In the genomic region with DNA sequence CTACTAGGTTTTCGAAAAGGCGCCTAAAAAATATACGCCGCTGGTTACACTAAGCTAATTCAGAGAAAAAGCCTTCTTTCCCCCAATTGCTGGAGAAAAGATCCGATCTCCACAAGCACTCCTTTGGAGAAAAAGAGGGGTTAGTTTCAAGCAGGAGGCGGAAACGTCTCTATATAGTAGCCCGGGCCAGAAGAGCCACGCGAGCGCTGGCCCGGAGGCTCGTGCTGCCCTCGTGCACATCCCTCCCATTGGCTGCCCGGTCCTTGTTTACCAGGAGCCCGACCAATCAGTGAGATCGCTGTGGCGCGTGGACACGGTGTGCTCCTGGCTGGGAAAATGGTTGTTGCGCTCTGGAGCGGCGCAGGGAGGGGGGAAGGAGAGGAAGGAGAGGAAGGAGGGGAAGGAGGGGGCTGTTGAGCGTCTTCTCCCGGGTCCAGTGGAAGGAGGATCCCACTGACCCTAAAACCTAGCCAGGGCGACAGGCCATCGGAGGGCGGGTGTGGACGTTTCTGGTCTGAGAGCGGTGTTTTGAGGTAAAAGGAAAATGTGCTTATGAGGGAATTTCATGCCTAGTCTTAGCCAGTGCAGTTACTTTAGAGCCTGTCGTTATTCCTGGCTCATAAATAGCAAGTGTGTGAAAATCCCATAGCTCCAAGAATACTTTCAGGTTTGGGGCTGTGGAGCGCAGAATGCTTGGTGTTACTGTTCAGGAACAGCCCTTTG, we compare ENCODE assay signal across 8 cellular contexts. TPM values are rescaled to one million over a fixed set of nuclear protein-coding genes. Genes with fewer than 3 reads are reported as not detected.
A peak's percentile ranks its signal among the peaks of the same experiment; 100 is the strongest.
DNase-seq lines count a peak whose midpoint lies in the region; ATAC-seq, FAIRE-seq and TF ChIP-seq lines count a peak whose summit lies in the region.

A gene with protein sequence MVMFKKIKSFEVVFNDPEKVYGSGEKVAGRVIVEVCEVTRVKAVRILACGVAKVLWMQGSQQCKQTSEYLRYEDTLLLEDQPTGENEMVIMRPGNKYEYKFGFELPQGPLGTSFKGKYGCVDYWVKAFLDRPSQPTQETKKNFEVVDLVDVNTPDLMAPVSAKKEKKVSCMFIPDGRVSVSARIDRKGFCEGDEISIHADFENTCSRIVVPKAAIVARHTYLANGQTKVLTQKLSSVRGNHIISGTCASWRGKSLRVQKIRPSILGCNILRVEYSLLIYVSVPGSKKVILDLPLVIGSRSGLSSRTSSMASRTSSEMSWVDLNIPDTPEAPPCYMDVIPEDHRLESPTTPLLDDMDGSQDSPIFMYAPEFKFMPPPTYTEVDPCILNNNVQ (minus strand): TSS at position 147 of the 723 bp plus-strand sequence. CDS start 313 bp downstream, outside the sequence.

- peak within 1 kb of the TSS; percentile 100 for H3K4me3 Mint-ChIP-seq in astrocyte (ENCODE audit: unreplicated experiment)

- DNase-seq in GM18507 (ENCODE audit: extremely low spot score, insufficient read length, low read depth) (peak; percentile 96), NCI-H2081 (lab: John Stamatoyannopoulos, UW) (peak; percentile 100), T-helper 9 cell (peak; percentile 83), astrocyte (ENCODE audit: low read depth) (peak; percentile 94), right cardiac atrium (peak; percentile 99 to 100 (median 99)), psoas muscle (peak; percentile 99 to 100)

- peaks cover 27% of the 10 kb centered on the region for H4K20me1 ChIP-seq in astrocyte (ENCODE audit: insufficient read depth, low read length)

- H3K27ac Mint-ChIP-seq in astrocyte (ENCODE audit: unreplicated experiment) = peak within 1 kb of the TSS; percentile 97

- peak within 1 kb of the TSS; percentile 96 for H3K4me2 ChIP-seq in astrocyte (ENCODE audit: low read length)

- H3K36me3 Mint-ChIP-seq in astrocyte (ENCODE audit: low read depth, unreplicated experiment) = peaks cover 28% of the 10 kb centered on the region

- peak; percentile 95 for FAIRE-seq in GM18507 (lab: Jason Lieb, UNC)
- FAIRE-seq in astrocyte (lab: Jason Lieb, UNC) = no peak

- peaks cover 20% of the 10 kb centered on the region for H3K4me1 ChIP-seq in astrocyte (ENCODE audit: insufficient read depth, low read length)
- peaks cover 14% of the 10 kb centered on the region for H3K4me1 ChIP-seq in right cardiac atrium (ENCODE audit: control insufficient read depth, insufficient read depth, low read length)
- H3K4me1 ChIP-seq in psoas muscle = peaks cover 29% of the 10 kb centered on the region
- H3K4me1 ChIP-seq in urinary bladder (ENCODE audit: insufficient read depth) = peaks cover 3% of the 10 kb centered on the region

- H3K27me3 ChIP-seq in astrocyte (ENCODE audit: insufficient read depth, low read length) = no peaks in the 10 kb centered on the region
- H3K27me3 ChIP-seq in right cardiac atrium (ENCODE audit: control insufficient read depth, insufficient read depth) = no peaks in the 10 kb centered on the region
- no peaks in the 10 kb centered on the region for H3K27me3 ChIP-seq in psoas muscle (ENCODE audit: insufficient read depth in 3 of 3, low read length in 2 of 3)

- ATAC-seq in HG03025 (IDR thresholded peaks at IDR 0.05; ENCODE audit: low FRiP score, unreplicated experiment) (peak; percentile 77), right cardiac atrium (peak; percentile 95), psoas muscle (peak; percentile 60 to 82 (median 72))

- no peaks in the 10 kb centered on the region for H3K9me3 ChIP-seq in astrocyte (ENCODE audit: insufficient read depth, low read depth, low read length)
- no peaks in the 10 kb centered on the region for H3K9me3 ChIP-seq in right cardiac atrium (ENCODE audit: control insufficient read depth, low read length)
- H3K9me3 ChIP-seq in psoas muscle = no peaks in the 10 kb centered on the region

- no peaks in the 10 kb centered on the region for H3K27me3 Mint-ChIP-seq in astrocyte (ENCODE audit: low read depth, unreplicated experiment)

- H3K27ac ChIP-seq in astrocyte (ENCODE audit: low read depth, low read length) = peak within 1 kb of the TSS; percentile 65
- peak within 1 kb of the TSS; percentile 100 for H3K27ac ChIP-seq in right cardiac atrium (ENCODE audit: low read length)
- H3K27ac ChIP-seq in psoas muscle = peak within 1 kb of the TSS; percentile 98
- peak within 1 kb of the TSS; percentile 91 for H3K27ac ChIP-seq in urinary bladder (ENCODE audit: low read depth)

- intact Hi-C loops in right cardiac atrium (cut with DNase I) = no loop called here
- intact Hi-C loops in psoas muscle (cut with DNase I) = loop anchor here in 1 of 2 donors (2.0 kb wide), 1 partner anchor 14 kb away; no protein-coding TSS in a partner anchor

- peak within 1 kb of the TSS; percentile 89 for H3K9ac ChIP-seq in astrocyte (ENCODE audit: low read length)

- TF ChIP-seq CTCF in astrocyte (IDR thresholded peaks at IDR 0.05; ENCODE audit: insufficient read depth, low read depth, low read length) (no peak), psoas muscle (IDR thresholded peaks at IDR 0.05) (no peak)

- peaks cover 28% of the 10 kb centered on the region for H3K79me2 ChIP-seq in astrocyte (ENCODE audit: insufficient read depth, low read length)

- H3K4me3 ChIP-seq in astrocyte (ENCODE audit: insufficient read depth, low read depth, low read length) = peak within 1 kb of the TSS; percentile 98
- H3K4me3 ChIP-seq in right cardiac atrium (ENCODE audit: low read length) = peak within 1 kb of the TSS; percentile 100
- H3K4me3 ChIP-seq in psoas muscle = peak within 1 kb of the TSS; percentile 80
- H3K4me3 ChIP-seq in urinary bladder (ENCODE audit: low read depth, low read length) = peak within 1 kb of the TSS; percentile 82

- H3K9me3 Mint-ChIP-seq in astrocyte (ENCODE audit: unreplicated experiment) = no peaks in the 10 kb centered on the region

- peak within 1 kb of the TSS; percentile 85 for H2AFZ ChIP-seq in astrocyte (ENCODE audit: low read depth, low read length)

- peaks cover 23% of the 10 kb centered on the region for H3K36me3 ChIP-seq in astrocyte (ENCODE audit: insufficient read depth, low read length)
- peaks cover 24 to 39% of the 10 kb centered on the region in 2 donors for H3K36me3 ChIP-seq in psoas muscle (ENCODE audit: insufficient read depth in 1 of 2, low read depth in 1 of 2)
- H3K36me3 ChIP-seq in urinary bladder (ENCODE audit: insufficient read depth) = peaks cover 14% of the 10 kb centered on the region

- peaks cover 18% of the 10 kb centered on the region for H3K4me1 Mint-ChIP-seq in astrocyte (ENCODE audit: low read depth, unreplicated experiment)

- WGBS in right cardiac atrium = 0% methylated on average over 32 of the region's 32 CpGs
- 0 to 1% (median 1%) methylated on average over 32 of the region's 32 CpGs for WGBS in psoas muscle, 3 donors
- under 1% methylated on average over 32 of the region's 32 CpGs for whole genome bisulfite sequencing in urinary bladder

RNA-seq across cellular contexts. Expression of the gene that starts here (rescaled TPM):
- total RNA-seq in astrocyte = 157 and 217 TPM in 2 replicates
- total RNA-seq in right cardiac atrium = 100 to 1,000 TPM; 548 to 806 (median 632) TPM
- 943 TPM for polyA plus RNA-seq in right cardiac atrium
- 1,000 to 10,000 TPM in 3 of 4 donors, 100 to 1,000 TPM in 1; 887 to 2,747 (median 1,374) TPM for total RNA-seq in psoas muscle
- polyA plus RNA-seq in psoas muscle = 1,000 to 10,000 TPM; 1,253 to 1,929 (median 1,863) TPM
- total RNA-seq in urinary bladder = 920 TPM
- polyA plus RNA-seq in urinary bladder = 1,029 TPM

Comparison
In these comparisons a context has a peak if more than half of its experiments do, and no peak if none do; other contexts are left out.
1. Peak in every context shown above with its lines: DNase-seq, ATAC-seq, H3K4me3 ChIP-seq and H3K27ac ChIP-seq.